Comparison of ENCODE assay signal across 17 cellular contexts in genomic region chr7:966291-967069, GRCh38. TPM values are rescaled to one million over a fixed set of nuclear protein-coding genes. Genes with fewer than 3 reads are reported as not detected.
DNase-seq lines count a peak whose midpoint lies in the region; ATAC-seq and TF ChIP-seq lines count a peak whose summit lies in the region.
"Had no signal": no experiment of that assay in that cellular context is flagged by ENCODE, and none has a peak within 500 bp of the region (broad histone marks: within the 10 kb centered on the region; RNA-seq: fewer than 3 reads in every experiment).

No MANE protein-coding gene starts in this region.

- ATAC-seq in activated CD8-positive, alpha-beta T cell treated with anti-CD3 and anti-CD28 coated beads for 36 hours: no peak
- ATAC-seq in activated CD8-positive, alpha-beta T cell treated with anti-CD3 and anti-CD28 coated beads, Interleukin-2, amount 10 ng/mL, durations not matched to agents 7 days and 5 days: no peak
- ATAC-seq in T-helper 17 cell (no peak), T-cell (replicated peaks in 1 of 4) (no peak)
- ATAC-seq in stimulated activated effector memory CD8-positive, alpha-beta T cell treated with anti-CD3 and anti-CD28 coated beads, Interleukin-12 subunit alpha, Interleukin-12 subunit beta, amount 100 ng/mL, for 72 hours: no peak

- CTCF ChIA-PET in activated CD8-positive, alpha-beta T cell treated with anti-CD3 and anti-CD28 coated beads for 36 hours (lab: Charles Lee): interaction anchor here (1.0 to 2.5 kb wide), 4 partner anchors 27 to 210 kb away, joined by 3 to 14 read pairs (median 3); no protein-coding TSS in a partner anchor
- CTCF ChIA-PET in activated CD8-positive, alpha-beta T cell treated with anti-CD3 and anti-CD28 coated beads, Interleukin-2, amount 10 ng/mL, durations not matched to agents 7 days and 5 days (lab: Charles Lee): interaction anchor here (0.9 kb wide), 2 partner anchors 26 to 58 kb away, joined by 3 read pairs; no protein-coding TSS in a partner anchor
- CTCF ChIA-PET in T-cell (lab: Charles Lee): interaction anchor here in 1 of 2 donors (0.7 to 1.1 kb wide), 2 partner anchors 9 to 26 kb away, joined by 3 read pairs; no protein-coding TSS in a partner anchor

- TF ChIP-seq CTCF in activated CD8-positive, alpha-beta T cell treated with anti-CD3 and anti-CD28 coated beads for 36 hours (IDR thresholded peaks at IDR 0.05): no peak

- H3K4me1 Mint-ChIP-seq in activated CD8-positive, alpha-beta T cell treated with anti-CD3 and anti-CD28 coated beads for 36 hours (ENCODE audit: low read depth): peaks cover 28% of the 10 kb centered on the region
- peaks cover 41% of the 10 kb centered on the region for H3K4me1 Mint-ChIP-seq in activated CD8-positive, alpha-beta T cell treated with anti-CD3 and anti-CD28 coated beads, Interleukin-2, amount 10 ng/mL, durations not matched to agents 7 days and 5 days (ENCODE audit: low read depth)
- H3K4me1 Mint-ChIP-seq in T-helper 17 cell (peaks cover 18% of the 10 kb centered on the region), immature natural killer cell (peaks cover 20 to 33% of the 10 kb centered on the region in 2 donors), T-cell (peaks cover 29 to 35% (median 29%) of the 10 kb centered on the region in 3 donors)
- H3K4me1 Mint-ChIP-seq in stimulated activated effector memory CD8-positive, alpha-beta T cell treated with anti-CD3 and anti-CD28 coated beads, Interleukin-12 subunit alpha, Interleukin-12 subunit beta, amount 100 ng/mL, for 72 hours: peaks cover 27% of the 10 kb centered on the region

- H3K9me3 Mint-ChIP-seq in activated CD8-positive, alpha-beta T cell treated with anti-CD3 and anti-CD28 coated beads for 36 hours: no peaks in the 10 kb centered on the region
- no peaks in the 10 kb centered on the region for H3K9me3 Mint-ChIP-seq in activated CD8-positive, alpha-beta T cell treated with anti-CD3 and anti-CD28 coated beads, Interleukin-2, amount 10 ng/mL, durations not matched to agents 7 days and 5 days (ENCODE audit: insufficient read depth)
- no peaks in the 10 kb centered on the region for H3K9me3 Mint-ChIP-seq in immature natural killer cell
- H3K9me3 Mint-ChIP-seq in stimulated activated effector memory CD8-positive, alpha-beta T cell treated with anti-CD3 and anti-CD28 coated beads, Interleukin-12 subunit alpha, Interleukin-12 subunit beta, amount 100 ng/mL, for 72 hours: no peaks in the 10 kb centered on the region
- no peaks in the 10 kb centered on the region for H3K9me3 Mint-ChIP-seq in T-cell

- H3K9me3 ChIP-seq in T-helper 17 cell (ENCODE audit: control insufficient read depth, low read length, poor library complexity, severe bottlenecking): no peaks in the 10 kb centered on the region

- peak overlapping the region; percentile 3 for H3K27ac Mint-ChIP-seq in activated CD8-positive, alpha-beta T cell treated with anti-CD3 and anti-CD28 coated beads for 36 hours
- no peak overlapping the region for H3K27ac Mint-ChIP-seq in activated CD8-positive, alpha-beta T cell treated with anti-CD3 and anti-CD28 coated beads, Interleukin-2, amount 10 ng/mL, durations not matched to agents 7 days and 5 days
- H3K27ac Mint-ChIP-seq in T-helper 17 cell (peak overlapping the region; percentile 88), immature natural killer cell (peak overlapping the region in 4 of 6 donors; percentile 26 to 77 (median 41)), T-cell (peak overlapping the region in 1 of 2 donors; percentile 55)
- H3K27ac Mint-ChIP-seq in stimulated activated effector memory CD8-positive, alpha-beta T cell treated with anti-CD3 and anti-CD28 coated beads, Interleukin-12 subunit alpha, Interleukin-12 subunit beta, amount 100 ng/mL, for 72 hours: peak overlapping the region; percentile 20

- no peak for DNase-seq in activated CD8-positive, alpha-beta T cell treated with anti-CD3 and anti-CD28 coated beads for 36 hours
- no peak for DNase-seq in activated CD8-positive, alpha-beta T cell treated with anti-CD3 and anti-CD28 coated beads, Interleukin-2, amount 10 ng/mL, durations not matched to agents 7 days and 5 days
- DNase-seq in T-helper 17 cell (no peak), immature natural killer cell (no peak), NCI-H2196 treated with DMSO at 0.1 percent for 48 hours (lab: John Stamatoyannopoulos, UW; ENCODE audit: unreplicated experiment) (no peak), A172 (ENCODE audit: low spot score) (no peak), T-cell (no peak)
- DNase-seq in stimulated activated effector memory CD8-positive, alpha-beta T cell treated with anti-CD3 and anti-CD28 coated beads, Interleukin-12 subunit alpha, Interleukin-12 subunit beta, amount 100 ng/mL, for 72 hours (ENCODE audit: low spot score in 2 of 2): no peak
- DNase-seq: activated effector memory CD4-positive, alpha-beta T cell treated with anti-CD3 and anti-CD28 coated beads, Interleukin-2, amount 50 U/mL, for 16 hours; NCI-H1694 treated with DMSO at 0.1 percent for 48 hours; NCI-H526 treated with DMSO at 0.1 percent for 48 hours; stimulated activated CD4-positive, alpha-beta T cell treated with anti-CD3 and anti-CD28 coated beads, Interleukin-4, amount 100 ng/mL, for 4 hours had no signal

- no peaks in the 10 kb centered on the region for H3K27me3 Mint-ChIP-seq in activated CD8-positive, alpha-beta T cell treated with anti-CD3 and anti-CD28 coated beads for 36 hours
- no peaks in the 10 kb centered on the region for H3K27me3 Mint-ChIP-seq in activated CD8-positive, alpha-beta T cell treated with anti-CD3 and anti-CD28 coated beads, Interleukin-2, amount 10 ng/mL, durations not matched to agents 7 days and 5 days (ENCODE audit: low read depth)
- H3K27me3 Mint-ChIP-seq in T-helper 17 cell (no peaks in the 10 kb centered on the region), immature natural killer cell (ENCODE audit: low read depth in 3 of 3) (peaks cover 5 to 14% (median 10%) of the 10 kb centered on the region in 3 donors), T-cell (no peaks in the 10 kb centered on the region)

- POLR2A ChIA-PET in activated CD8-positive, alpha-beta T cell treated with anti-CD3 and anti-CD28 coated beads for 36 hours (lab: Charles Lee): interaction anchor here (0.9 to 1.9 kb wide), 8 partner anchors 9 to 88 kb away, joined by 3 to 7 read pairs (median 4); partner anchors contain the start of genes ADAP1 and COX19
- POLR2A ChIA-PET in activated CD8-positive, alpha-beta T cell treated with anti-CD3 and anti-CD28 coated beads, Interleukin-2, amount 10 ng/mL, durations not matched to agents 7 days and 5 days (lab: Charles Lee): interaction anchor here (0.7 to 1.7 kb wide), 3 partner anchors 8 to 12 kb away, joined by 3 to 7 read pairs (median 4); partner anchors contain the start of gene COX19
- POLR2A ChIA-PET in T-cell (lab: Charles Lee): interaction anchor here in 1 of 2 donors (2.1 kb wide), 1 partner anchor 9 kb away, joined by 6 read pairs; the partner anchor contains the start of gene COX19

- intact Hi-C loops in activated CD8-positive, alpha-beta T cell treated with anti-CD3 and anti-CD28 coated beads for 36 hours (cut with micrococcal nuclease): no loop called here

- H3K4me3 Mint-ChIP-seq in activated CD8-positive, alpha-beta T cell treated with anti-CD3 and anti-CD28 coated beads for 36 hours: no peak overlapping the region
- no peak overlapping the region for H3K4me3 Mint-ChIP-seq in activated CD8-positive, alpha-beta T cell treated with anti-CD3 and anti-CD28 coated beads, Interleukin-2, amount 10 ng/mL, durations not matched to agents 7 days and 5 days
- H3K4me3 Mint-ChIP-seq in T-helper 17 cell (peak overlapping the region; percentile 70), immature natural killer cell (no peak overlapping the region), T-cell (no peak overlapping the region)
- no peak overlapping the region for H3K4me3 Mint-ChIP-seq in stimulated activated effector memory CD8-positive, alpha-beta T cell treated with anti-CD3 and anti-CD28 coated beads, Interleukin-12 subunit alpha, Interleukin-12 subunit beta, amount 100 ng/mL, for 72 hours

- peaks cover 19% of the 10 kb centered on the region for H3K36me3 Mint-ChIP-seq in activated CD8-positive, alpha-beta T cell treated with anti-CD3 and anti-CD28 coated beads for 36 hours (ENCODE audit: low read depth)
- H3K36me3 Mint-ChIP-seq in activated CD8-positive, alpha-beta T cell treated with anti-CD3 and anti-CD28 coated beads, Interleukin-2, amount 10 ng/mL, durations not matched to agents 7 days and 5 days (ENCODE audit: low read depth): peaks cover 51% of the 10 kb centered on the region
- H3K36me3 Mint-ChIP-seq in T-helper 17 cell (ENCODE audit: low read depth) (peaks cover 10% of the 10 kb centered on the region), immature natural killer cell (peaks cover 10 to 16% (median 15%) of the 10 kb centered on the region in 3 donors), T-cell (peaks cover 25% of the 10 kb centered on the region)
- peaks cover 62% of the 10 kb centered on the region for H3K36me3 Mint-ChIP-seq in stimulated activated effector memory CD8-positive, alpha-beta T cell treated with anti-CD3 and anti-CD28 coated beads, Interleukin-12 subunit alpha, Interleukin-12 subunit beta, amount 100 ng/mL, for 72 hours

RNA-seq across cellular contexts. Expression of gene COX19, which starts 8.9 kb away (rescaled TPM):
- total RNA-seq in activated CD8-positive, alpha-beta T cell treated with anti-CD3 and anti-CD28 coated beads for 36 hours: 10 to 100 TPM; 15.5 to 18.0 TPM
- 10 to 100 TPM; 16.8 to 18.2 TPM for total RNA-seq in activated CD8-positive, alpha-beta T cell treated with anti-CD3 and anti-CD28 coated beads, Interleukin-2, amount 10 ng/mL, durations not matched to agents 7 days and 5 days
- total RNA-seq in T-helper 17 cell (10 to 100 TPM; 40.1 to 43.2 TPM), T-cell (10 to 100 TPM; 38.0 to 50.9 (median 43.7) TPM)
- 10 to 100 TPM; 12.7 to 24.0 (median 18.1) TPM for polyA plus RNA-seq in immature natural killer cell
- 5.2 and 8.8 TPM in 2 replicates for total RNA-seq in A172 (2014; rRNA removed; shearing (Covaris generic))

RNA-seq across cellular contexts. Expression of gene ADAP1, which starts 12.0 kb away (rescaled TPM):
- total RNA-seq in activated CD8-positive, alpha-beta T cell treated with anti-CD3 and anti-CD28 coated beads for 36 hours: 10 to 100 TPM; 34.6 to 40.9 TPM
- total RNA-seq in activated CD8-positive, alpha-beta T cell treated with anti-CD3 and anti-CD28 coated beads, Interleukin-2, amount 10 ng/mL, durations not matched to agents 7 days and 5 days: 10 to 100 TPM; 24.2 to 28.6 TPM
- 10 to 100 TPM in 1 of 2 donors, 1 to 10 TPM in 1; 6.7 to 15.4 TPM for total RNA-seq in T-helper 17 cell
- polyA plus RNA-seq in immature natural killer cell: 10 to 100 TPM; 49.7 to 72.1 (median 55.1) TPM
- total RNA-seq in A172 (2014; rRNA removed; shearing (Covaris generic)): 33.3 and 46.8 TPM in 2 replicates
- 10 to 100 TPM; 10.6 to 26.9 (median 23.5) TPM for total RNA-seq in T-cell

RNA-seq across cellular contexts. Expression of gene CYP2W1, which starts 16.5 kb away (rescaled TPM):
- total RNA-seq in activated CD8-positive, alpha-beta T cell treated with anti-CD3 and anti-CD28 coated beads for 36 hours: not detected
- not detected for total RNA-seq in activated CD8-positive, alpha-beta T cell treated with anti-CD3 and anti-CD28 coated beads, Interleukin-2, amount 10 ng/mL, durations not matched to agents 7 days and 5 days
- not detected for total RNA-seq in T-helper 17 cell
- not detected for polyA plus RNA-seq in immature natural killer cell
- total RNA-seq in A172 (2014; rRNA removed; shearing (Covaris generic)): not detected in 2 replicates
- under 1 TPM in 1 of 5 donors, not detected in 4; 0.19 TPM for total RNA-seq in T-cell
- total RNA-seq: activated CD8-positive, alpha-beta memory T cell treated with anti-CD3 and anti-CD28 coated beads for 36 hours; breast epithelium; glomerular endothelial cell; LHCN-M2; myocyte had no signal
